ENCODE assay signal across 13 cellular contexts in the genomic region with DNA sequence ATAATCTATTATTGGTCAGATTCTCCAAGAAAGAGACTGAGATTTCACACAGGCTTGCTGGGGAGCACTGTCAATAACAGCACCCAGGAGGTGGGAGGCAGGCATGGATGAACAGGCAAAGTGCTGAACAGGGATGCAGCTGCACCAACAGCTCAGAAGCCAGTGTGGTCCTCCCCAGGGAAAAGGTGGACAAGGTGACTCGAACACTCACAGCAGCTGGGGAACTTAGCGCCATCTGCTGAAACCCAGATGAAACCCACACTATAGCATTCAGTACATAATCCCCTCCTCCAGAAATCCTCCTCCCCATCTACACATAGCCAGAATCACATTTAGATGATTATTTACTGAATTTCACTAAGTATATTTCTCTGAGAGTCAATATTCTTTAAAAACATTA.
A peak's percentile ranks its signal among the peaks of the same experiment; 100 is the strongest.
DNase-seq lines count a peak whose midpoint lies in the region; ATAC-seq and TF ChIP-seq lines count a peak whose summit lies in the region.
"Had no signal": no experiment of that assay in that cellular context is flagged by ENCODE, and none has a peak within 500 bp of the region (broad histone marks: within the 10 kb centered on the region; RNA-seq: fewer than 3 reads in every experiment).

No MANE protein-coding gene starts in this region.

- ATAC-seq in activated CD4-positive, alpha-beta T cell treated with anti-CD3 and anti-CD28 coated beads for 36 hours, result no peak
- no peak for ATAC-seq in GM18520 (IDR thresholded peaks at IDR 0.05; ENCODE audit: unreplicated experiment)
- ATAC-seq in T-cell (replicated peaks in 1 of 4), result no peak
- ATAC-seq: left colon, upper lobe of right lung had no signal

- intact Hi-C loops in activated CD4-positive, alpha-beta T cell treated with anti-CD3 and anti-CD28 coated beads for 36 hours (cut with DNase I, micrococcal nuclease), result no loop called here

- peak overlapping the region; percentile 5 for H3K9ac ChIP-seq in trophoblast cell (ENCODE audit: low read length)

- H3K4me3 ChIP-seq in LNCaP clone FGC (ENCODE audit: low read depth, low read length) (no peak overlapping the region), trophoblast cell (ENCODE audit: low read depth, low read length) (no peak overlapping the region)
- H3K4me3 ChIP-seq: upper lobe of right lung had no signal

- H3K4me1 Mint-ChIP-seq in activated CD4-positive, alpha-beta T cell treated with anti-CD3 and anti-CD28 coated beads for 36 hours, result no peaks in the 10 kb centered on the region
- no peaks in the 10 kb centered on the region for H3K4me1 Mint-ChIP-seq in T-cell
- H3K4me1 Mint-ChIP-seq: nephron had no signal

- no peaks in the 10 kb centered on the region for H3K4me1 ChIP-seq in trophoblast cell (ENCODE audit: control insufficient read depth in 1 of 2, insufficient read depth in 2 of 2, low read length in 2 of 2)
- H3K4me1 ChIP-seq: upper lobe of right lung had no signal

- H3K4ac ChIP-seq in trophoblast cell (ENCODE audit: low read depth, low read length), result no peak overlapping the region

- H2BK5ac ChIP-seq in trophoblast cell (ENCODE audit: low read depth, low read length, poor library complexity), result no peak overlapping the region

- H4K8ac ChIP-seq in trophoblast cell (ENCODE audit: low read depth, low read length), result no peak overlapping the region

- TF ChIP-seq CTCF in LNCaP clone FGC (IDR thresholded peaks at IDR 0.05; ENCODE audit: control insufficient read depth, extremely low read depth, insufficient read depth), result peak; percentile 43

- peaks cover 7% of the 10 kb centered on the region for H3K9me3 ChIP-seq in trophoblast cell (ENCODE audit: insufficient read depth, low read depth, low read length)
- H3K9me3 ChIP-seq: upper lobe of right lung had no signal

- WGBS in trophoblast cell (ENCODE audit: extremely low coverage, insufficient coverage, insufficient read length), result no CpG with 5 or more reads among the region's 2 CpGs

- H2AK5ac ChIP-seq in trophoblast cell (ENCODE audit: low read length), result no peak overlapping the region

- POLR2A ChIA-PET in activated CD4-positive, alpha-beta T cell treated with anti-CD3 and anti-CD28 coated beads for 36 hours (lab: Charles Lee), result no interaction called here
- POLR2A ChIA-PET in T-cell (lab: Charles Lee), result no interaction called here

- H2AFZ ChIP-seq in trophoblast cell (ENCODE audit: insufficient read depth, low read length, poor library complexity), result no peak overlapping the region

- H3K27ac Mint-ChIP-seq in activated CD4-positive, alpha-beta T cell treated with anti-CD3 and anti-CD28 coated beads for 36 hours, result no peak overlapping the region
- no peak overlapping the region for H3K27ac Mint-ChIP-seq in T-cell
- H3K27ac Mint-ChIP-seq: activated T-cell treated with anti-CD3 and anti-CD28 coated beads, Interleukin-2, amount 50 U/mL, for 24 hours; nephron had no signal

- H3K27me3 ChIP-seq in trophoblast cell (ENCODE audit: insufficient read depth, low read length), result no peaks in the 10 kb centered on the region
- H3K27me3 ChIP-seq: upper lobe of right lung had no signal

- H3K23ac ChIP-seq in trophoblast cell (ENCODE audit: low read length), result no peak overlapping the region

- H3K14ac ChIP-seq in trophoblast cell (ENCODE audit: low read length), result no peak overlapping the region

- peak; percentile 5 for DNase-seq in activated CD4-positive, alpha-beta T cell treated with anti-CD3 and anti-CD28 coated beads for 36 hours
- no peak for DNase-seq in activated CD4-positive, alpha-beta T cell treated with anti-CD3 and anti-CD28 coated beads, Interleukin-2, amount 50 U/mL, for 4 hours
- DNase-seq in LNCaP clone FGC (ENCODE audit: low read depth) (no peak), OCI-M1 (lab: John Stamatoyannopoulos, UW) (peak; percentile 50), trophoblast cell (no peak), T-cell (no peak), NCI-H2227 (lab: John Stamatoyannopoulos, UW; ENCODE audit: unreplicated experiment) (no peak)
- DNase-seq: activated T-cell treated with anti-CD3 and anti-CD28 coated beads, Interleukin-2, amount 50 U/mL, for 24 hours; IMR-90; left colon; upper lobe of right lung had no signal

- H2BK12ac ChIP-seq in trophoblast cell (ENCODE audit: low read length), result no peak overlapping the region

- H3K9me3 Mint-ChIP-seq in activated CD4-positive, alpha-beta T cell treated with anti-CD3 and anti-CD28 coated beads for 36 hours (ENCODE audit: low read depth), result no peaks in the 10 kb centered on the region
- peaks cover 0 to 5% (median 4%) of the 10 kb centered on the region in 3 donors for H3K9me3 Mint-ChIP-seq in T-cell
- H3K9me3 Mint-ChIP-seq: activated T-cell treated with anti-CD3 and anti-CD28 coated beads, Interleukin-2, amount 50 U/mL, for 24 hours had no signal

- H3K4me2 ChIP-seq in trophoblast cell (ENCODE audit: low read length), result no peak overlapping the region

- H3K79me2 ChIP-seq in trophoblast cell (ENCODE audit: control insufficient read depth, insufficient read depth, low read length, poor library complexity), result no peaks in the 10 kb centered on the region

- H4K12ac ChIP-seq in trophoblast cell (ENCODE audit: low read depth, low read length), result no peak overlapping the region

- no peaks in the 10 kb centered on the region for H3K36me3 Mint-ChIP-seq in activated CD4-positive, alpha-beta T cell treated with anti-CD3 and anti-CD28 coated beads for 36 hours (ENCODE audit: low read depth)
- no peaks in the 10 kb centered on the region for H3K36me3 Mint-ChIP-seq in T-cell

- H3K79me1 ChIP-seq in trophoblast cell (ENCODE audit: low read length), result no peaks in the 10 kb centered on the region

- H3K36me3 ChIP-seq in trophoblast cell (ENCODE audit: control insufficient read depth in 1 of 2, insufficient read depth in 2 of 2, low read length in 2 of 2), result no peaks in the 10 kb centered on the region
- H3K36me3 ChIP-seq: upper lobe of right lung had no signal

- no peaks in the 10 kb centered on the region for H3K27me3 Mint-ChIP-seq in activated CD4-positive, alpha-beta T cell treated with anti-CD3 and anti-CD28 coated beads for 36 hours
- no peaks in the 10 kb centered on the region for H3K27me3 Mint-ChIP-seq in T-cell
- H3K27me3 Mint-ChIP-seq: activated T-cell treated with anti-CD3 and anti-CD28 coated beads, Interleukin-2, amount 50 U/mL, for 24 hours had no signal

- H4K91ac ChIP-seq in trophoblast cell (ENCODE audit: low read depth, low read length), result no peak overlapping the region

- H3K27ac ChIP-seq in trophoblast cell (ENCODE audit: low read depth, low read length), result no peak overlapping the region
- H3K27ac ChIP-seq: upper lobe of right lung had no signal

- no peak overlapping the region for H3K18ac ChIP-seq in trophoblast cell (ENCODE audit: low read length)

- CTCF ChIA-PET in activated CD4-positive, alpha-beta T cell treated with anti-CD3 and anti-CD28 coated beads for 36 hours (lab: Charles Lee), result no interaction called here
- CTCF ChIA-PET in T-cell (lab: Charles Lee), result no interaction called here

- no peak overlapping the region for H2BK120ac ChIP-seq in trophoblast cell (ENCODE audit: insufficient read depth, low read length, poor library complexity)

- no peak overlapping the region for H3K4me3 Mint-ChIP-seq in activated CD4-positive, alpha-beta T cell treated with anti-CD3 and anti-CD28 coated beads for 36 hours
- no peak overlapping the region for H3K4me3 Mint-ChIP-seq in T-cell
- H3K4me3 Mint-ChIP-seq: activated T-cell treated with anti-CD3 and anti-CD28 coated beads, Interleukin-2, amount 50 U/mL, for 24 hours; nephron had no signal

Comparison
In these comparisons a context has a peak if more than half of its experiments do, and no peak if none do; other contexts are left out.
1. DNase-seq: peak in activated CD4-positive, alpha-beta T cell treated with anti-CD3 and anti-CD28 coated beads for 36 hours (single experiment) and OCI-M1 (single experiment); none in activated CD4-positive, alpha-beta T cell treated with anti-CD3 and anti-CD28 coated beads, Interleukin-2, amount 50 U/mL, for 4 hours (0 of 2), LNCaP clone FGC (single experiment), trophoblast cell (0 of 2), T-cell (0 of 34) and NCI-H2227 (single experiment).